In genomic region chr19:6475321-6476108, GRCh38 we compare ENCODE assay signal across 1 cellular context.
A peak's percentile ranks its signal among the peaks of the same experiment; 100 is the strongest.
TF ChIP-seq lines count a peak whose summit lies in the region.

No MANE protein-coding gene starts in this region.

TF ChIP-seq in WTC11, 78 proteins besides CTCF, POLR2A, EP300 and RAD21 (continued from another document and continues in another):
- 0 out of 2 replicates have a peak, but pooled peaks have one; percentile 84 for TF ChIP-seq STAT6 (CRISPR knock-in tag; conservative IDR thresholded peaks at IDR 0.05; ENCODE audit: low read depth)
- no peak for TF ChIP-seq IRF1 (CRISPR knock-in tag; IDR thresholded peaks at IDR 0.05)
- TF ChIP-seq MXD4 (CRISPR knock-in tag; IDR thresholded peaks at IDR 0.05; ENCODE audit: borderline replicate concordance): no peak
- TF ChIP-seq ZNF121 (CRISPR knock-in tag; IDR thresholded peaks at IDR 0.05): no peak
- no peak for TF ChIP-seq ZNF512 (CRISPR knock-in tag; IDR thresholded peaks at IDR 0.05; ENCODE audit: borderline replicate concordance)
- TF ChIP-seq ATF2 (CRISPR knock-in tag; IDR thresholded peaks at IDR 0.05; ENCODE audit: borderline replicate concordance, low read depth): no peak
- peak; percentile 78; the same call in 1 of the 2 replicates for TF ChIP-seq ZNF281 (CRISPR knock-in tag; IDR thresholded peaks at IDR 0.05)
- peak; percentile 63; the same call in 1 of the 2 replicates for TF ChIP-seq TEAD1 (CRISPR knock-in tag; IDR thresholded peaks at IDR 0.05)
- TF ChIP-seq JUN (CRISPR knock-in tag; IDR thresholded peaks at IDR 0.05): no peak
- no peak for TF ChIP-seq HMGXB4 (CRISPR knock-in tag; IDR thresholded peaks at IDR 0.05)
- no peak for TF ChIP-seq ZNF671 (CRISPR knock-in tag; IDR thresholded peaks at IDR 0.05)
- TF ChIP-seq GABPB1 (CRISPR knock-in tag; IDR thresholded peaks at IDR 0.05): no peak
- TF ChIP-seq ERG (CRISPR knock-in tag; IDR thresholded peaks at IDR 0.05): no peak
- TF ChIP-seq ZNF423 (CRISPR knock-in tag; IDR thresholded peaks at IDR 0.05): no peak
- TF ChIP-seq AR (CRISPR knock-in tag; IDR thresholded peaks at IDR 0.05): no peak
- TF ChIP-seq ELF4 (CRISPR knock-in tag; IDR thresholded peaks at IDR 0.05; ENCODE audit: low read depth): 0 out of 2 replicates have a peak, but pooled peaks have one; percentile 54
- TF ChIP-seq FOXP4 (CRISPR knock-in tag; IDR thresholded peaks at IDR 0.05): no peak
- no peak for TF ChIP-seq KAT7 (CRISPR knock-in tag; IDR thresholded peaks at IDR 0.05; ENCODE audit: borderline replicate concordance)
- TF ChIP-seq RELA (CRISPR knock-in tag; IDR thresholded peaks at IDR 0.05; ENCODE audit: borderline replicate concordance): peak; percentile 81; the same call in 1 of the 2 replicates
- no peak for TF ChIP-seq ZNF219 (CRISPR knock-in tag; IDR thresholded peaks at IDR 0.05; ENCODE audit: borderline replicate concordance)
- TF ChIP-seq HMGA2 (CRISPR knock-in tag; IDR thresholded peaks at IDR 0.05): no peak
- TF ChIP-seq USF1 (CRISPR knock-in tag; IDR thresholded peaks at IDR 0.05): no peak
- TF ChIP-seq ZNF532 (CRISPR knock-in tag; IDR thresholded peaks at IDR 0.05; ENCODE audit: borderline replicate concordance): no peak
- no peak for TF ChIP-seq CREM (CRISPR knock-in tag; IDR thresholded peaks at IDR 0.05)
- TF ChIP-seq ESRRA (CRISPR knock-in tag; IDR thresholded peaks at IDR 0.05; ENCODE audit: borderline replicate concordance): no peak; the same call in 1 of the 2 replicates
- TF ChIP-seq ZBTB43 (CRISPR knock-in tag; IDR thresholded peaks at IDR 0.05): peak; percentile 44; the same call in 1 of the 2 replicates
